In the genomic region with DNA sequence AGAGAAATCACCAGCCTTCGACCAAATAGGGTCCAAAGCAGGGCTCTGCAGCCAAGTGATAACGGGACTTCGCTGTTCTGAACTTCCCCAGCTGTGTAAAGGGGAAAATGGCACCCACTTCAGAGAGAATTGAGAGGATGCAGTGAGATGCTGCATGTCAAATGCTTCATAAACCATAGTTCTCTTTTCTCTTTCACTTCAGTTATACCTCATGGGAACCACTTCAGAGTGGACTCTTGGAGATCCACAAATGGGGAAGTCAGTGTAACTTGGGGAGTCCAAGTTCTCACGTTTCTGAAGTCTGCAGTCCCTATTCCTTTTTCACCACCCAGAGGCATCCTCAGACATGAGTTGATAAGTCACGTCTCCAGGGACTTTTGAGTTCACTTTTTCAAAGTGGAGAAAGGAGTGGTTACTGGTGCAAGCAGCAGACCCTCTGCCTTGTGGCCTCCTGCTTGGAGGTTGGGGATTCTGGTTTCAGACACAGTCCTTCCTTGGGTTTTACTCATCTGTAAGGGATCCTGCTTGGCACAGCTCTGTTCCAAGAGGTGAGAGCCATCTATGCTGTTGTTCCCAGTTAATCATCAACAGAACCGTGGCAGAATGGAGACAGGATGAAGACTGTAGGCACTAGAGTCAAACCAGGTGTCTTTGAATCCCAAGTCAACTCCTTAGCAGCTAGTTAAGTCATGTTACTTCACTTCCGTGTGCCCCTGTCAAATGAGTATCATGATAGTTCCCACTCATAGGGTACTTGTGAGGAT, we compare ENCODE assay signal across 10 cellular contexts.
A peak's percentile ranks its signal among the peaks of the same experiment; 100 is the strongest.
DNase-seq lines count a peak whose midpoint lies in the region; ATAC-seq and TF ChIP-seq lines count a peak whose summit lies in the region.
"Had no signal": no experiment of that assay in that cellular context is flagged by ENCODE, and none has a peak within 500 bp of the region (broad histone marks: within the 10 kb centered on the region; RNA-seq: fewer than 3 reads in every experiment).

No MANE protein-coding gene starts in this region.

- DNase-seq in activated CD4-positive, alpha-beta T cell treated with anti-CD3 and anti-CD28 coated beads, Interleukin-2, amount 10 ng/mL, durations not matched to agents 7 days and 5 days: no peak
- DNase-seq in activated CD4-positive, alpha-beta T cell treated with anti-CD3 and anti-CD28 coated beads, Interleukin-2, amount 50 U/mL, for 4 hours: no peak
- DNase-seq in activated B cell treated with CpG ODN at 0.5 μM for 24 hours: no peak
- no peak for DNase-seq in type B pancreatic cell (ENCODE audit: extremely low spot score, unreplicated experiment)
- DNase-seq in activated CD4-positive, alpha-beta T cell treated with anti-CD3 and anti-CD28 coated beads for 36 hours: no peak
- no peak for DNase-seq in DMS 273 (lab: John Stamatoyannopoulos, UW; ENCODE audit: unreplicated experiment)
- no peak for DNase-seq in OCI-M2 (lab: John Stamatoyannopoulos, UW; ENCODE audit: unreplicated experiment)
- DNase-seq: activated CD8-positive, alpha-beta T cell treated with anti-CD3 and anti-CD28 coated beads, Interleukin-2, amount 10 ng/mL, durations not matched to agents 7 days and 5 days; GF-D8 had no signal

- H3K4me1 Mint-ChIP-seq in activated CD4-positive, alpha-beta T cell treated with anti-CD3 and anti-CD28 coated beads, Interleukin-2, amount 10 ng/mL, durations not matched to agents 7 days and 5 days: no peaks in the 10 kb centered on the region
- peaks cover 11% of the 10 kb centered on the region for H3K4me1 Mint-ChIP-seq in activated B cell treated with CpG ODN at 0.5 μM for 24 hours
- H3K4me1 Mint-ChIP-seq in type B pancreatic cell (ENCODE audit: unreplicated experiment): no peaks in the 10 kb centered on the region
- H3K4me1 Mint-ChIP-seq in activated CD4-positive, alpha-beta T cell treated with anti-CD3 and anti-CD28 coated beads for 36 hours: peaks cover under 1% of the 10 kb centered on the region

- peak overlapping the region; percentile 27 for H3K27ac Mint-ChIP-seq in activated CD4-positive, alpha-beta T cell treated with anti-CD3 and anti-CD28 coated beads, Interleukin-2, amount 10 ng/mL, durations not matched to agents 7 days and 5 days
- H3K27ac Mint-ChIP-seq in activated B cell treated with CpG ODN at 0.5 μM for 24 hours (no peak overlapping the region), type B pancreatic cell (peak overlapping the region; percentile 58)
- H3K27ac Mint-ChIP-seq in activated CD4-positive, alpha-beta T cell treated with anti-CD3 and anti-CD28 coated beads for 36 hours: no peak overlapping the region
- H3K27ac Mint-ChIP-seq: activated CD8-positive, alpha-beta T cell treated with anti-CD3 and anti-CD28 coated beads, Interleukin-2, amount 10 ng/mL, durations not matched to agents 7 days and 5 days had no signal

- POLR2A ChIA-PET in activated CD4-positive, alpha-beta T cell treated with anti-CD3 and anti-CD28 coated beads, Interleukin-2, amount 10 ng/mL, durations not matched to agents 7 days and 5 days (lab: Charles Lee): no interaction called here
- POLR2A ChIA-PET in activated B cell treated with CpG ODN at 0.5 μM for 24 hours (lab: Charles Lee): no interaction called here
- POLR2A ChIA-PET in activated CD4-positive, alpha-beta T cell treated with anti-CD3 and anti-CD28 coated beads for 36 hours (lab: Charles Lee): no interaction called here

- CTCF ChIA-PET in activated CD4-positive, alpha-beta T cell treated with anti-CD3 and anti-CD28 coated beads, Interleukin-2, amount 10 ng/mL, durations not matched to agents 7 days and 5 days (lab: Charles Lee): interaction anchor here (0.5 to 2.1 kb wide), 3 partner anchors 69 to 222 kb away, joined by 3 to 5 read pairs (median 4); no protein-coding TSS in a partner anchor
- CTCF ChIA-PET in activated B cell treated with CpG ODN at 0.5 μM for 24 hours (lab: Charles Lee): no interaction called here
- CTCF ChIA-PET in activated CD4-positive, alpha-beta T cell treated with anti-CD3 and anti-CD28 coated beads for 36 hours (lab: Charles Lee): interaction anchor here (1.2 to 1.8 kb wide), 2 partner anchors 9 to 11 kb away, joined by 3 to 4 read pairs; no protein-coding TSS in a partner anchor

- H3K36me3 Mint-ChIP-seq in activated CD4-positive, alpha-beta T cell treated with anti-CD3 and anti-CD28 coated beads, Interleukin-2, amount 10 ng/mL, durations not matched to agents 7 days and 5 days (ENCODE audit: low read depth): peaks cover 10% of the 10 kb centered on the region
- H3K36me3 Mint-ChIP-seq in activated B cell treated with CpG ODN at 0.5 μM for 24 hours (ENCODE audit: low read depth) (peaks cover 2% of the 10 kb centered on the region), type B pancreatic cell (peaks cover 3% of the 10 kb centered on the region)
- peaks cover 4% of the 10 kb centered on the region for H3K36me3 Mint-ChIP-seq in activated CD4-positive, alpha-beta T cell treated with anti-CD3 and anti-CD28 coated beads for 36 hours (ENCODE audit: low read depth)

- no peaks in the 10 kb centered on the region for H3K9me3 Mint-ChIP-seq in activated CD4-positive, alpha-beta T cell treated with anti-CD3 and anti-CD28 coated beads, Interleukin-2, amount 10 ng/mL, durations not matched to agents 7 days and 5 days
- H3K9me3 Mint-ChIP-seq in activated B cell treated with CpG ODN at 0.5 μM for 24 hours (peaks cover 2% of the 10 kb centered on the region), type B pancreatic cell (peaks cover 3% of the 10 kb centered on the region)
- no peaks in the 10 kb centered on the region for H3K9me3 Mint-ChIP-seq in activated CD4-positive, alpha-beta T cell treated with anti-CD3 and anti-CD28 coated beads for 36 hours (ENCODE audit: low read depth)

- H3K27me3 Mint-ChIP-seq in activated CD4-positive, alpha-beta T cell treated with anti-CD3 and anti-CD28 coated beads, Interleukin-2, amount 10 ng/mL, durations not matched to agents 7 days and 5 days: no peaks in the 10 kb centered on the region
- H3K27me3 Mint-ChIP-seq in activated B cell treated with CpG ODN at 0.5 μM for 24 hours (no peaks in the 10 kb centered on the region), type B pancreatic cell (no peaks in the 10 kb centered on the region)
- no peaks in the 10 kb centered on the region for H3K27me3 Mint-ChIP-seq in activated CD4-positive, alpha-beta T cell treated with anti-CD3 and anti-CD28 coated beads for 36 hours

- H3K4me3 Mint-ChIP-seq in activated CD4-positive, alpha-beta T cell treated with anti-CD3 and anti-CD28 coated beads, Interleukin-2, amount 10 ng/mL, durations not matched to agents 7 days and 5 days: no peak overlapping the region
- H3K4me3 Mint-ChIP-seq in activated B cell treated with CpG ODN at 0.5 μM for 24 hours (no peak overlapping the region), type B pancreatic cell (no peak overlapping the region)
- no peak overlapping the region for H3K4me3 Mint-ChIP-seq in activated CD4-positive, alpha-beta T cell treated with anti-CD3 and anti-CD28 coated beads for 36 hours
- H3K4me3 Mint-ChIP-seq: activated CD8-positive, alpha-beta T cell treated with anti-CD3 and anti-CD28 coated beads, Interleukin-2, amount 10 ng/mL, durations not matched to agents 7 days and 5 days had no signal

- ATAC-seq in HG02973 (IDR thresholded peaks at IDR 0.05; ENCODE audit: unreplicated experiment) (peak; percentile 79), activated B cell treated with CpG ODN at 0.5 μM for 24 hours (ENCODE audit: low read depth) (peak; percentile 40)
- ATAC-seq in activated CD4-positive, alpha-beta T cell treated with anti-CD3 and anti-CD28 coated beads for 36 hours: no peak
- ATAC-seq: activated CD8-positive, alpha-beta T cell treated with anti-CD3 and anti-CD28 coated beads, Interleukin-2, amount 10 ng/mL, durations not matched to agents 7 days and 5 days had no signal

- no peak for TF ChIP-seq CTCF in activated B cell treated with CpG ODN at 0.5 μM for 24 hours (IDR thresholded peaks at IDR 0.05)
- no peak for TF ChIP-seq CTCF in type B pancreatic cell (conservative IDR thresholded peaks at IDR 0.05)

- intact Hi-C loops in activated B cell treated with CpG ODN at 0.5 μM for 24 hours (cut with micrococcal nuclease): no loop called here
- intact Hi-C loops in activated CD4-positive, alpha-beta T cell treated with anti-CD3 and anti-CD28 coated beads for 36 hours (cut with DNase I, micrococcal nuclease): no loop called here

Comparison
In these comparisons a context has a peak if more than half of its experiments do, and no peak if none do; other contexts are left out.
1. H3K27ac Mint-ChIP-seq: peak in activated CD4-positive, alpha-beta T cell treated with anti-CD3 and anti-CD28 coated beads, Interleukin-2, amount 10 ng/mL, durations not matched to agents 7 days and 5 days (single experiment) and type B pancreatic cell (single experiment); none in activated B cell treated with CpG ODN at 0.5 μM for 24 hours (single experiment) and activated CD4-positive, alpha-beta T cell treated with anti-CD3 and anti-CD28 coated beads for 36 hours (single experiment).